Comparison of ENCODE assay signal across 20 cellular contexts in the genomic region with DNA sequence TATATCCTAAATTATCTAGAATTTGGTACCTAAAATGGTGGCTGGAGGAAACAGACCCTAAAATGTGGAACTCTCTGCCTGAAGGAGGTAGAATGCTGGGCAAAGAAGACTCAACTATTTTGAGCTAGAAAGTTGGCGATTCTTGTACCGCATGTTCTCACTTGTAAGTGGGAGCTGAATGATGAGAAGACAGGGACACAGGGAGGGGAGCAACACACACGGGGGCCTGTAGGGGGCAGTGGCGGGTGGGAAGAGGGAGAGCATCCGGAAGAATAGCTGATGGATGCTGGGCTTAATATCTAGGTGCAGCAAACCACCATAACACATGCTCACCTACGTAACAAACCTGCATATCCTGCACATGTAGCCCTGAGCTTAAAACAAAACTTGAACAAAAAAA.
DNase-seq lines count a peak whose midpoint lies in the region; ATAC-seq and TF ChIP-seq lines count a peak whose summit lies in the region.
"Had no signal": no experiment of that assay in that cellular context is flagged by ENCODE, and none has a peak within 500 bp of the region (broad histone marks: within the 10 kb centered on the region; RNA-seq: fewer than 3 reads in every experiment).

No MANE protein-coding gene starts in this region.

- no peak overlapping the region for H3K4me3 ChIP-seq in BE2C (ENCODE audit: low read depth, low read length)
- no peak overlapping the region for H3K4me3 ChIP-seq in fibroblast of villous mesenchyme (ENCODE audit: low read depth, low read length)
- H3K4me3 ChIP-seq: adrenal gland, psoas muscle, vagina had no signal

- H2AFZ ChIP-seq in H9 (ENCODE audit: low read length), result no peak overlapping the region

- no peak overlapping the region for H4K5ac ChIP-seq in H9 (ENCODE audit: insufficient read length, low read depth, low read length)

- H3K14ac ChIP-seq in H9 (ENCODE audit: insufficient read depth, low read length), result no peak overlapping the region

- WGBS in H9 (ENCODE audit: extremely low coverage, insufficient read length, low lambda C conversion rate), result no CpG with 5 or more reads among the region's 6 CpGs

- H3K23me2 ChIP-seq in H9 (ENCODE audit: insufficient read length, low read depth, low read length, poor library complexity, severe bottlenecking), result no peaks in the 10 kb centered on the region

- H3K27ac Mint-ChIP-seq in H9, result no peak overlapping the region
- H3K27ac Mint-ChIP-seq in activated naive CD8-positive, alpha-beta T cell treated with anti-CD3 and anti-CD28 coated beads for 36 hours, result no peak overlapping the region
- H3K27ac Mint-ChIP-seq: activated CD4-positive, alpha-beta T cell treated with anti-CD3 and anti-CD28 coated beads, Interleukin-2, amount 10 ng/mL, durations not matched to agents 24 days and 14 days; CD4-positive, alpha-beta T cell had no signal

- H2BK20ac ChIP-seq in H9 (ENCODE audit: low read depth, low read length, poor library complexity, severe bottlenecking), result no peak overlapping the region

- no peaks in the 10 kb centered on the region for H3K79me1 ChIP-seq in H9 (ENCODE audit: insufficient read depth, low read depth, low read length, poor library complexity, severe bottlenecking)

- H2BK120ac ChIP-seq in H9 (ENCODE audit: low read depth, low read length, poor library complexity, severe bottlenecking), result no peak overlapping the region

- no peak overlapping the region for H3K18ac ChIP-seq in H9 (ENCODE audit: insufficient read length, low read depth, low read length)

- H3K4me1 Mint-ChIP-seq in H9, result no peaks in the 10 kb centered on the region
- no peaks in the 10 kb centered on the region for H3K4me1 Mint-ChIP-seq in activated naive CD8-positive, alpha-beta T cell treated with anti-CD3 and anti-CD28 coated beads for 36 hours
- H3K4me1 Mint-ChIP-seq: activated CD4-positive, alpha-beta T cell treated with anti-CD3 and anti-CD28 coated beads, Interleukin-2, amount 10 ng/mL, durations not matched to agents 24 days and 14 days had no signal

- no peaks in the 10 kb centered on the region for H3K79me2 ChIP-seq in H9 (ENCODE audit: insufficient read depth, low read length)

- H3K9me3 Mint-ChIP-seq in H9, result peaks cover 21 to 22% of the 10 kb centered on the region in 2 experiments
- H3K9me3 Mint-ChIP-seq in activated naive CD8-positive, alpha-beta T cell treated with anti-CD3 and anti-CD28 coated beads for 36 hours, result peaks cover 21% of the 10 kb centered on the region

- no peak overlapping the region for H4K91ac ChIP-seq in H9 (ENCODE audit: insufficient read length, low read depth, low read length)

- no peak overlapping the region for H2BK12ac ChIP-seq in H9 (ENCODE audit: insufficient read length, low read depth, low read length)

- H3K4me2 ChIP-seq in H9 (ENCODE audit: insufficient read depth, insufficient read length, low read length), result no peak overlapping the region

- no peak overlapping the region for H3T11ph ChIP-seq in H9 (ENCODE audit: low read length)

- no peak overlapping the region for H3K4me3 Mint-ChIP-seq in H9
- H3K4me3 Mint-ChIP-seq in activated naive CD8-positive, alpha-beta T cell treated with anti-CD3 and anti-CD28 coated beads for 36 hours, result no peak overlapping the region
- H3K4me3 Mint-ChIP-seq: activated CD4-positive, alpha-beta T cell treated with anti-CD3 and anti-CD28 coated beads, Interleukin-2, amount 10 ng/mL, durations not matched to agents 24 days and 14 days; CD4-positive, alpha-beta T cell had no signal

- peaks cover 12 to 19% (median 13%) of the 10 kb centered on the region in 3 experiments for H3K36me3 Mint-ChIP-seq in H9 (ENCODE audit: insufficient read depth in 1 of 3, low read depth in 3 of 3)
- H3K36me3 Mint-ChIP-seq in activated naive CD8-positive, alpha-beta T cell treated with anti-CD3 and anti-CD28 coated beads for 36 hours, result no peaks in the 10 kb centered on the region

- ATAC-seq in HG02840 (IDR thresholded peaks at IDR 0.05; ENCODE audit: low FRiP score, unreplicated experiment) (no peak), GM21526 (IDR thresholded peaks at IDR 0.05; ENCODE audit: low FRiP score, unreplicated experiment) (no peak)
- ATAC-seq: esophagus mucosa, left lobe of liver, psoas muscle had no signal

- H4K8ac ChIP-seq in H9 (replicated peaks; ENCODE audit: insufficient read length, low read depth, low read length), result no peak overlapping the region

- H3K9me3 ChIP-seq in BE2C (no peaks in the 10 kb centered on the region), H9 (ENCODE audit: control insufficient read depth, low read depth, low read length) (no peaks in the 10 kb centered on the region)

- H2BK5ac ChIP-seq in H9 (ENCODE audit: insufficient read length, low read length), result no peak overlapping the region

- DNase-seq in BE2C (peak; percentile 38), H9 (peak; percentile 47), OCI-M1 (lab: John Stamatoyannopoulos, UW) (peak; percentile 18), fibroblast of villous mesenchyme (ENCODE audit: low read depth) (no peak), NCI-H524 treated with DMSO at 0.1 percent for 48 hours (lab: John Stamatoyannopoulos, UW) (no peak)
- no peak for DNase-seq in activated naive CD8-positive, alpha-beta T cell treated with anti-CD3 and anti-CD28 coated beads for 36 hours
- DNase-seq: activated CD4-positive, alpha-beta T cell treated with anti-CD3 and anti-CD28 coated beads, Interleukin-2, amount 10 ng/mL, durations not matched to agents 24 days and 14 days; activated effector memory CD4-positive, alpha-beta T cell treated with Interleukin-2 at 50 U/mL for 16 hours; CD4-positive, alpha-beta T cell; NCI-H187 treated with DMSO at 0.1 percent for 48 hours; NCI-H446; psoas muscle; small intestine; T-helper 1 cell had no signal

- H3K36me3 ChIP-seq in BE2C, result no peaks in the 10 kb centered on the region
- H3K36me3 ChIP-seq: adrenal gland, vagina had no signal

- no peak overlapping the region for H2BK15ac ChIP-seq in H9 (ENCODE audit: low read depth, low read length)

- no peaks in the 10 kb centered on the region for H4K20me1 ChIP-seq in H9 (ENCODE audit: control insufficient read depth, insufficient read depth, insufficient read length)

- H3K9ac ChIP-seq in H9 (ENCODE audit: extremely low read depth, insufficient read length, low read length), result no peak overlapping the region

- no peaks in the 10 kb centered on the region for H3K27me3 Mint-ChIP-seq in H9 (ENCODE audit: low read depth)
- no peaks in the 10 kb centered on the region for H3K27me3 Mint-ChIP-seq in activated naive CD8-positive, alpha-beta T cell treated with anti-CD3 and anti-CD28 coated beads for 36 hours
- H3K27me3 Mint-ChIP-seq: activated CD4-positive, alpha-beta T cell treated with anti-CD3 and anti-CD28 coated beads, Interleukin-2, amount 10 ng/mL, durations not matched to agents 24 days and 14 days; CD4-positive, alpha-beta T cell had no signal

- H3K27ac ChIP-seq in H9 (ENCODE audit: insufficient read length, low read depth, low read length), result no peak overlapping the region
- H3K27ac ChIP-seq: adrenal gland, psoas muscle, vagina had no signal

- H3K27me3 ChIP-seq in BE2C (no peaks in the 10 kb centered on the region), H9 (ENCODE audit: insufficient read depth, low read length) (no peaks in the 10 kb centered on the region)
- H3K27me3 ChIP-seq: adrenal gland, vagina had no signal

- TF ChIP-seq CTCF in BE2C (IDR thresholded peaks at IDR 0.05; ENCODE audit: low read depth, low read length), result peak; percentile 46
- TF ChIP-seq CTCF in H9 (conservative IDR thresholded peaks at IDR 0.05), result peak; percentile 73
- peak; percentile 3 for TF ChIP-seq CTCF in fibroblast of villous mesenchyme (IDR thresholded peaks at IDR 0.05; ENCODE audit: insufficient read depth, low read depth, low read length)

- H3K23ac ChIP-seq in H9 (ENCODE audit: insufficient read length, low read depth, low read length), result no peak overlapping the region

- H2AK5ac ChIP-seq in H9 (ENCODE audit: insufficient read length, low read length), result no peak overlapping the region

- H3K4me1 ChIP-seq in BE2C (no peaks in the 10 kb centered on the region), H9 (ENCODE audit: insufficient read depth, low read length) (no peaks in the 10 kb centered on the region)
- H3K4me1 ChIP-seq: adrenal gland, psoas muscle, vagina had no signal

- no peak overlapping the region for H3K4ac ChIP-seq in H9 (ENCODE audit: low read depth, low read length)

- H3K56ac ChIP-seq in H9 (ENCODE audit: insufficient read length, low read depth, low read length), result no peak overlapping the region

Comparison
In these comparisons a context has a peak if more than half of its experiments do, and no peak if none do; other contexts are left out.
1. DNase-seq: peak in BE2C (single experiment), H9 (single experiment) and OCI-M1 (single experiment); none in fibroblast of villous mesenchyme (single experiment), activated naive CD8-positive, alpha-beta T cell treated with anti-CD3 and anti-CD28 coated beads for 36 hours (single experiment) and NCI-H524 treated with DMSO at 0.1 percent for 48 hours (single experiment).
2. CTCF ChIP-seq: peak in every context shown above with its lines; median percentile 73 in H9; 46 in BE2C; 3 in fibroblast of villous mesenchyme.